ENCODE assay signal across 1 cellular context in the genomic region with DNA sequence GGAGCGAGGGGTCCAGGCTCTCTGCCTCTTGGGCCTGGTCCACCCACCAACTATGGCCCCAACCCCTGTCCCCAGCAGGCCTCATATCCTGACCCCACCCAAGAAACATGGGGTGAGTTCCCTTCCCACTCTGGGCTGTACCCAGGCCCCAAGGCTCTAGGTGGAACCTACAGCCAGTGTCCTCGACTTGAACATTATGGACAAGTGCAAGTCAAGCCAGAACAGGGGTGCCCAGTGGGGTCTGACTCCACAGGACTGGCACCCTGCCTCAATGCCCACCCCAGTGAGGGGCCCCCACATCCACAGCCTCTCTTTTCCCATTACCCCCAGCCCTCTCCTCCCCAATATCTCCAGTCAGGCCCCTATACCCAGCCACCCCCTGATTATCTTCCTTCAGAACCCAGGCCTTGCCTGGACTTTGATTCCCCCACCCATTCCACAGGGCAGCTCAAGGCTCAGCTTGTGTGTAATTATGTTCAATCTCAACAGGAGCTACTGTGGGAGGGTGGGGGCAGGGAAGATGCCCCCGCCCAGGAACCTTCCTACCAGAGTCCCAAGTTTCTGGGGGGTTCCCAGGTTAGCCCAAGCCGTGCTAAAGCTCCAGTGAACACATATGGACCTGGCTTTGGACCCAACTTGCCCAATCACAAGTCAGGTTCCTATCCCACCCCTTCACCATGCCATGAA.
TF ChIP-seq lines count a peak whose summit lies in the region.

No MANE protein-coding gene starts in this region.

TF ChIP-seq in HEK293, 187 proteins besides CTCF, POLR2A, EP300 and RAD21:
- TF ChIP-seq, protein P1, sequence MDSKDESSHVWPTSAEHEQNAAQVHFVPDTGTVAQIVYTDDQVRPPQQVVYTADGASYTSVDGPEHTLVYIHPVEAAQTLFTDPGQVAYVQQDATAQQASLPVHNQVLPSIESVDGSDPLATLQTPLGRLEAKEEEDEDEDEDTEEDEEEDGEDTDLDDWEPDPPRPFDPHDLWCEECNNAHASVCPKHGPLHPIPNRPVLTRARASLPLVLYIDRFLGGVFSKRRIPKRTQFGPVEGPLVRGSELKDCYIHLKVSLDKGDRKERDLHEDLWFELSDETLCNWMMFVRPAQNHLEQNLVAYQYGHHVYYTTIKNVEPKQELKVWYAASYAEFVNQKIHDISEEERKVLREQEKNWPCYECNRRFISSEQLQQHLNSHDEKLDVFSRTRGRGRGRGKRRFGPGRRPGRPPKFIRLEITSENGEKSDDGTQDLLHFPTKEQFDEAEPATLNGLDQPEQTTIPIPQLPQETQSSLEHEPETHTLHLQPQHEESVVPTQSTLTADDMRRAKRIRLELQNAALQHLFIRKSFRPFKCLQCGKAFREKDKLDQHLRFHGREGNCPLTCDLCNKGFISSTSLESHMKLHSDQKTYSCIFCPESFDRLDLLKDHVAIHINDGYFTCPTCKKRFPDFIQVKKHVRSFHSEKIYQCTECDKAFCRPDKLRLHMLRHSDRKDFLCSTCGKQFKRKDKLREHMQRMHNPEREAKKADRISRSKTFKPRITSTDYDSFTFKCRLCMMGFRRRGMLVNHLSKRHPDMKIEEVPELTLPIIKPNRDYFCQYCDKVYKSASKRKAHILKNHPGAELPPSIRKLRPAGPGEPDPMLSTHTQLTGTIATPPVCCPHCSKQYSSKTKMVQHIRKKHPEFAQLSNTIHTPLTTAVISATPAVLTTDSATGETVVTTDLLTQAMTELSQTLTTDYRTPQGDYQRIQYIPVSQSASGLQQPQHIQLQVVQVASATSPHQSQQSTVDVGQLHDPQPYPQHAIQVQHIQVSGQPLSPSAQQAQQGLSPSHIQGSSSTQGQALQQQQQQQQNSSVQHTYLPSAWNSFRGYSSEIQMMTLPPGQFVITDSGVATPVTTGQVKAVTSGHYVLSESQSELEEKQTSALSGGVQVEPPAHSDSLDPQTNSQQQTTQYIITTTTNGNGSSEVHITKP (tag by site-specific recombination; IDR thresholded peaks at IDR 0.05): 0 out of 2 replicates have a peak, but pooled peaks have one; percentile 15
- no peak for TF ChIP-seq ZNF677 (tag by site-specific recombination; IDR thresholded peaks at IDR 0.05)
